In genomic region chr9:4620881-4621555, GRCh38 we compare ENCODE assay signal across 2 cellular contexts.
A peak's percentile ranks its signal among the peaks of the same experiment; 100 is the strongest.
TF ChIP-seq lines count a peak whose summit lies in the region.

No MANE protein-coding gene starts in this region.

TF ChIP-seq in HepG2, 621 proteins besides CTCF, POLR2A, EP300 and RAD21:
- no peak for TF ChIP-seq ZNF230 (CRISPR knock-in tag; IDR thresholded peaks at IDR 0.05)
- peak; percentile 36; the same call in 1 of the 2 replicates for TF ChIP-seq CREB1 (IDR thresholded peaks at IDR 0.05)
- no peak for TF ChIP-seq CREB1 (CRISPR knock-in tag; IDR thresholded peaks at IDR 0.05)
- no peak for TF ChIP-seq ELF3 (CRISPR knock-in tag; IDR thresholded peaks at IDR 0.05)
- TF ChIP-seq ATF7 (IDR thresholded peaks at IDR 0.05) = peak; percentile 74
- no peak for TF ChIP-seq ATF7 (CRISPR knock-in tag; IDR thresholded peaks at IDR 0.05)
- TF ChIP-seq, protein P1, sequence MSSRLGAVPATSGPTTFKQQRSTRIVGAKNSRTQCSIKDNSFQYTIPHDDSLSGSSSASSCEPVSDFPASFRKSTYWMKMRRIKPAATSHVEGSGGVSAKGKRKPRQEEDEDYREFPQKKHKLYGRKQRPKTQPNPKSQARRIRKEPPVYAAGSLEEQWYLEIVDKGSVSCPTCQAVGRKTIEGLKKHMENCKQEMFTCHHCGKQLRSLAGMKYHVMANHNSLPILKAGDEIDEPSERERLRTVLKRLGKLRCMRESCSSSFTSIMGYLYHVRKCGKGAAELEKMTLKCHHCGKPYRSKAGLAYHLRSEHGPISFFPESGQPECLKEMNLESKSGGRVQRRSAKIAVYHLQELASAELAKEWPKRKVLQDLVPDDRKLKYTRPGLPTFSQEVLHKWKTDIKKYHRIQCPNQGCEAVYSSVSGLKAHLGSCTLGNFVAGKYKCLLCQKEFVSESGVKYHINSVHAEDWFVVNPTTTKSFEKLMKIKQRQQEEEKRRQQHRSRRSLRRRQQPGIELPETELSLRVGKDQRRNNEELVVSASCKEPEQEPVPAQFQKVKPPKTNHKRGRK (CRISPR knock-in tag; IDR thresholded peaks at IDR 0.05) = no peak

TF ChIP-seq in WTC11, 78 proteins besides CTCF, POLR2A, EP300 and RAD21:
- TF ChIP-seq ETV6 (CRISPR knock-in tag; IDR thresholded peaks at IDR 0.05) (no peak), TEAD1 (CRISPR knock-in tag; IDR thresholded peaks at IDR 0.05) (no peak), ESRRA (CRISPR knock-in tag; IDR thresholded peaks at IDR 0.05; ENCODE audit: borderline replicate concordance) (no peak), ZNF232 (CRISPR knock-in tag; IDR thresholded peaks at IDR 0.05) (no peak), SP1 (CRISPR knock-in tag; conservative IDR thresholded peaks at IDR 0.05) (no peak), ZNF396 (CRISPR knock-in tag; IDR thresholded peaks at IDR 0.05; ENCODE audit: borderline replicate concordance) (no peak), NFE2L1 (CRISPR knock-in tag; IDR thresholded peaks at IDR 0.05) (no peak), ZSCAN18 (CRISPR knock-in tag; IDR thresholded peaks at IDR 0.05) (no peak), NFYB (CRISPR knock-in tag; conservative IDR thresholded peaks at IDR 0.05; ENCODE audit: low read depth) (no peak), SMAD4 (CRISPR knock-in tag; IDR thresholded peaks at IDR 0.05) (no peak), ZNF219 (CRISPR knock-in tag; IDR thresholded peaks at IDR 0.05; ENCODE audit: borderline replicate concordance) (no peak), FOXJ3 (CRISPR knock-in tag; IDR thresholded peaks at IDR 0.05; ENCODE audit: borderline replicate concordance) (no peak)
- TF ChIP-seq, protein P2, sequence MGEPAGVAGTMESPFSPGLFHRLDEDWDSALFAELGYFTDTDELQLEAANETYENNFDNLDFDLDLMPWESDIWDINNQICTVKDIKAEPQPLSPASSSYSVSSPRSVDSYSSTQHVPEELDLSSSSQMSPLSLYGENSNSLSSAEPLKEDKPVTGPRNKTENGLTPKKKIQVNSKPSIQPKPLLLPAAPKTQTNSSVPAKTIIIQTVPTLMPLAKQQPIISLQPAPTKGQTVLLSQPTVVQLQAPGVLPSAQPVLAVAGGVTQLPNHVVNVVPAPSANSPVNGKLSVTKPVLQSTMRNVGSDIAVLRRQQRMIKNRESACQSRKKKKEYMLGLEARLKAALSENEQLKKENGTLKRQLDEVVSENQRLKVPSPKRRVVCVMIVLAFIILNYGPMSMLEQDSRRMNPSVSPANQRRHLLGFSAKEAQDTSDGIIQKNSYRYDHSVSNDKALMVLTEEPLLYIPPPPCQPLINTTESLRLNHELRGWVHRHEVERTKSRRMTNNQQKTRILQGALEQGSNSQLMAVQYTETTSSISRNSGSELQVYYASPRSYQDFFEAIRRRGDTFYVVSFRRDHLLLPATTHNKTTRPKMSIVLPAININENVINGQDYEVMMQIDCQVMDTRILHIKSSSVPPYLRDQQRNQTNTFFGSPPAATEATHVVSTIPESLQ (CRISPR knock-in tag; IDR thresholded peaks at IDR 0.05) = no peak
- TF ChIP-seq, protein P3, sequence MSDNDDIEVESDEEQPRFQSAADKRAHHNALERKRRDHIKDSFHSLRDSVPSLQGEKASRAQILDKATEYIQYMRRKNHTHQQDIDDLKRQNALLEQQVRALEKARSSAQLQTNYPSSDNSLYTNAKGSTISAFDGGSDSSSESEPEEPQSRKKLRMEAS (CRISPR knock-in tag; IDR thresholded peaks at IDR 0.05) = no peak
- TF ChIP-seq, protein P4, sequence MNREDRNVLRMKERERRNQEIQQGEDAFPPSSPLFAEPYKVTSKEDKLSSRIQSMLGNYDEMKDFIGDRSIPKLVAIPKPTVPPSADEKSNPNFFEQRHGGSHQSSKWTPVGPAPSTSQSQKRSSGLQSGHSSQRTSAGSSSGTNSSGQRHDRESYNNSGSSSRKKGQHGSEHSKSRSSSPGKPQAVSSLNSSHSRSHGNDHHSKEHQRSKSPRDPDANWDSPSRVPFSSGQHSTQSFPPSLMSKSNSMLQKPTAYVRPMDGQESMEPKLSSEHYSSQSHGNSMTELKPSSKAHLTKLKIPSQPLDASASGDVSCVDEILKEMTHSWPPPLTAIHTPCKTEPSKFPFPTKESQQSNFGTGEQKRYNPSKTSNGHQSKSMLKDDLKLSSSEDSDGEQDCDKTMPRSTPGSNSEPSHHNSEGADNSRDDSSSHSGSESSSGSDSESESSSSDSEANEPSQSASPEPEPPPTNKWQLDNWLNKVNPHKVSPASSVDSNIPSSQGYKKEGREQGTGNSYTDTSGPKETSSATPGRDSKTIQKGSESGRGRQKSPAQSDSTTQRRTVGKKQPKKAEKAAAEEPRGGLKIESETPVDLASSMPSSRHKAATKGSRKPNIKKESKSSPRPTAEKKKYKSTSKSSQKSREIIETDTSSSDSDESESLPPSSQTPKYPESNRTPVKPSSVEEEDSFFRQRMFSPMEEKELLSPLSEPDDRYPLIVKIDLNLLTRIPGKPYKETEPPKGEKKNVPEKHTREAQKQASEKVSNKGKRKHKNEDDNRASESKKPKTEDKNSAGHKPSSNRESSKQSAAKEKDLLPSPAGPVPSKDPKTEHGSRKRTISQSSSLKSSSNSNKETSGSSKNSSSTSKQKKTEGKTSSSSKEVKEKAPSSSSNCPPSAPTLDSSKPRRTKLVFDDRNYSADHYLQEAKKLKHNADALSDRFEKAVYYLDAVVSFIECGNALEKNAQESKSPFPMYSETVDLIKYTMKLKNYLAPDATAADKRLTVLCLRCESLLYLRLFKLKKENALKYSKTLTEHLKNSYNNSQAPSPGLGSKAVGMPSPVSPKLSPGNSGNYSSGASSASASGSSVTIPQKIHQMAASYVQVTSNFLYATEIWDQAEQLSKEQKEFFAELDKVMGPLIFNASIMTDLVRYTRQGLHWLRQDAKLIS (CRISPR knock-in tag; IDR thresholded peaks at IDR 0.05; ENCODE audit: borderline replicate concordance) = no peak
- TF ChIP-seq, protein P5, sequence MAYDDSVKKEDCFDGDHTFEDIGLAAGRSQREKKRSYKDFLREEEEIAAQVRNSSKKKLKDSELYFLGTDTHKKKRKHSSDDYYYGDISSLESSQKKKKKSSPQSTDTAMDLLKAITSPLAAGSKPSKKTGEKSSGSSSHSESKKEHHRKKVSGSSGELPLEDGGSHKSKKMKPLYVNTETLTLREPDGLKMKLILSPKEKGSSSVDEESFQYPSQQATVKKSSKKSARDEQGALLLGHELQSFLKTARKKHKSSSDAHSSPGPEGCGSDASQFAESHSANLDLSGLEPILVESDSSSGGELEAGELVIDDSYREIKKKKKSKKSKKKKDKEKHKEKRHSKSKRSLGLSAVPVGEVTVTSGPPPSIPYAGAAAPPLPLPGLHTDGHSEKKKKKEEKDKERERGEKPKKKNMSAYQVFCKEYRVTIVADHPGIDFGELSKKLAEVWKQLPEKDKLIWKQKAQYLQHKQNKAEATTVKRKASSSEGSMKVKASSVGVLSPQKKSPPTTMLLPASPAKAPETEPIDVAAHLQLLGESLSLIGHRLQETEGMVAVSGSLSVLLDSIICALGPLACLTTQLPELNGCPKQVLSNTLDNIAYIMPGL (CRISPR knock-in tag; IDR thresholded peaks at IDR 0.05) = no peak
- TF ChIP-seq, protein P6, sequence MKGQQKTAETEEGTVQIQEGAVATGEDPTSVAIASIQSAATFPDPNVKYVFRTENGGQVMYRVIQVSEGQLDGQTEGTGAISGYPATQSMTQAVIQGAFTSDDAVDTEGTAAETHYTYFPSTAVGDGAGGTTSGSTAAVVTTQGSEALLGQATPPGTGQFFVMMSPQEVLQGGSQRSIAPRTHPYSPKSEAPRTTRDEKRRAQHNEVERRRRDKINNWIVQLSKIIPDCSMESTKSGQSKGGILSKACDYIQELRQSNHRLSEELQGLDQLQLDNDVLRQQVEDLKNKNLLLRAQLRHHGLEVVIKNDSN (CRISPR knock-in tag; IDR thresholded peaks at IDR 0.05) = no peak
- TF ChIP-seq, protein P7, sequence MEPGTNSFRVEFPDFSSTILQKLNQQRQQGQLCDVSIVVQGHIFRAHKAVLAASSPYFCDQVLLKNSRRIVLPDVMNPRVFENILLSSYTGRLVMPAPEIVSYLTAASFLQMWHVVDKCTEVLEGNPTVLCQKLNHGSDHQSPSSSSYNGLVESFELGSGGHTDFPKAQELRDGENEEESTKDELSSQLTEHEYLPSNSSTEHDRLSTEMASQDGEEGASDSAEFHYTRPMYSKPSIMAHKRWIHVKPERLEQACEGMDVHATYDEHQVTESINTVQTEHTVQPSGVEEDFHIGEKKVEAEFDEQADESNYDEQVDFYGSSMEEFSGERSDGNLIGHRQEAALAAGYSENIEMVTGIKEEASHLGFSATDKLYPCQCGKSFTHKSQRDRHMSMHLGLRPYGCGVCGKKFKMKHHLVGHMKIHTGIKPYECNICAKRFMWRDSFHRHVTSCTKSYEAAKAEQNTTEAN (CRISPR knock-in tag; IDR thresholded peaks at IDR 0.05) = no peak
- TF ChIP-seq, protein P8, sequence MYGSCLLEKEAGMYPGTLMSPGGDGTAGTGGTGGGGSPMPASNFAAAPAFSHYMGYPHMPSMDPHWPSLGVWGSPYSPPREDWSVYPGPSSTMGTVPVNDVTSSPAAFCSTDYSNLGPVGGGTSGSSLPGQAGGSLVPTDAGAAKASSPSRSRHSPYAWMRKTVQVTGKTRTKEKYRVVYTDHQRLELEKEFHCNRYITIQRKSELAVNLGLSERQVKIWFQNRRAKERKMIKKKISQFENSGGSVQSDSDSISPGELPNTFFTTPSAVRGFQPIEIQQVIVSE (CRISPR knock-in tag; IDR thresholded peaks at IDR 0.05; ENCODE audit: borderline replicate concordance) = no peak
